In the genomic region with DNA sequence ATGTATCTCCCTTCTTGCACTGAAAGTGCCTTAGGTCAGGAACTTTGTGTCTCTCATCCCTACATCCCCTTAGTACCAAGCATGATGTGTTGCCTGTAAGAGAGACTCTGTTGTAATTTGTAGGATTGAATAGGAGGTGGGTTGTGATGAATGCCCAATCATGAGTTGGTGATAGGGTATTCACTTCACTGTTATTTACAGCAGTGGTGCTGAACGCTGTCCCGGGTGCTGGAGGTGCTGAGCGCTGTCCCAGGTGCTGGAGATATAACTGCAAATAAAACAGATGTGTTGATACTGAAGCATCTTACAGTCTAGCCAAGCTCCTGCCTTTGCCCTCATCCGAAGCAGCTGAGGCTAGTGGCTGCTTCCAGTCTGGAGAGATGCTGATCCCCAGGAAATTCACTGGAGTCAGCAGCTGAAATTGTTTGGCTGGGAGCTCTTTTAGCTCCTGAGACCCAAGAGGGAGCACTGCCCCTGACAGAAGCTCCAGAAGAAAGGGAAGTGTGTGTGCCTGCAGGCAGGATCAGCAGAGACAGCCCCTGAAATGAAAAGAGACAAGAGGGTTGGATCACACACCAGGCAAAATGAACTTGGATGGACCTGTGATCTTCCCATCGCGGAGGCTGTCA, we compare ENCODE assay signal across 8 cellular contexts.
A peak's percentile ranks its signal among the peaks of the same experiment; 100 is the strongest.
DNase-seq lines count a peak whose midpoint lies in the region; ATAC-seq and TF ChIP-seq lines count a peak whose summit lies in the region.

No MANE protein-coding gene starts in this region.

- in situ Hi-C loops in astrocyte of the spinal cord (cut with HindIII; ENCODE audit: low sequenced_read_pairs): no loop called here

- H3K4me1 Mint-ChIP-seq in chondrocyte (ENCODE audit: low read depth): no peaks in the 10 kb centered on the region

- H3K27me3 Mint-ChIP-seq in chondrocyte (ENCODE audit: low read depth): no peaks in the 10 kb centered on the region

- ATAC-seq in GM18508 (IDR thresholded peaks at IDR 0.05; ENCODE audit: insufficient read depth, unreplicated experiment) (peak; percentile 53), GM21367 (IDR thresholded peaks at IDR 0.05; ENCODE audit: unreplicated experiment) (no peak), HG03196 (IDR thresholded peaks at IDR 0.05; ENCODE audit: unreplicated experiment) (no peak)

- no peak for TF ChIP-seq CTCF in astrocyte of the spinal cord (IDR thresholded peaks at IDR 0.05; ENCODE audit: low read depth, low read length)
- no peak for TF ChIP-seq CTCF in chondrocyte (IDR thresholded peaks at IDR 0.05)

- no peak overlapping the region for H3K27ac Mint-ChIP-seq in chondrocyte (ENCODE audit: unreplicated experiment)

- DNase-seq in LHCN-M2 (ENCODE audit: low read depth) (peak; percentile 10), astrocyte of the spinal cord (ENCODE audit: low read depth, low spot score) (peak; percentile 47), non-pigmented ciliary epithelial cell (ENCODE audit: low read depth) (peak; percentile 10), C1 segment of cervical spinal cord (lab: John Stamatoyannopoulos, UW) (no peak), chondrocyte (ENCODE audit: low spot score) (no peak)

- H3K36me3 Mint-ChIP-seq in chondrocyte (ENCODE audit: low read depth): no peaks in the 10 kb centered on the region

- H3K4me3 Mint-ChIP-seq in chondrocyte (ENCODE audit: unreplicated experiment): no peak overlapping the region

- H3K9me3 Mint-ChIP-seq in chondrocyte (ENCODE audit: low read depth): peaks cover 44% of the 10 kb centered on the region

- H3K4me3 ChIP-seq in astrocyte of the spinal cord (ENCODE audit: low read depth, low read length): no peak overlapping the region

Comparison
In these comparisons a context has a peak if more than half of its experiments do, and no peak if none do; other contexts are left out.
1. DNase-seq: peak in LHCN-M2 (single experiment), astrocyte of the spinal cord (single experiment) and non-pigmented ciliary epithelial cell (single experiment); none in C1 segment of cervical spinal cord (0 of 14) and chondrocyte (single experiment).